ENCODE assay signal across 33 cellular contexts in genomic region chr1:200272669-200273068, GRCh38.
DNase-seq lines count a peak whose midpoint lies in the region; ATAC-seq, FAIRE-seq and TF ChIP-seq lines count a peak whose summit lies in the region.
"Had no signal": no experiment of that assay in that cellular context is flagged by ENCODE, and none has a peak within 500 bp of the region (broad histone marks: within the 10 kb centered on the region; RNA-seq: fewer than 3 reads in every experiment).

No MANE protein-coding gene starts in this region.

- no peaks in the 10 kb centered on the region for H3K9me3 ChIP-seq in right lobe of liver
- no peaks in the 10 kb centered on the region for H3K9me3 ChIP-seq in HepG2 (ENCODE audit: low read length)
- no peaks in the 10 kb centered on the region for H3K9me3 ChIP-seq in IMR-90 (ENCODE audit: control insufficient read depth, insufficient read depth, low read length)
- H3K9me3 ChIP-seq in left lung: no peaks in the 10 kb centered on the region
- H3K9me3 ChIP-seq: A549; BE2C; BLaER1; BLaER1 treated with 17β-estradiol and CSF1 and Interleukin-3, amounts not matched to agents 10 nM and 100 nM; Caco-2 had no signal

- POLR2A ChIA-PET in HepG2 (lab: Yijun Ruan, JAX) (no interaction called here), IMR-90 (lab: Charles Lee; ENCODE audit: unreplicated experiment) (no interaction called here)

- no peak overlapping the region for H3K56ac ChIP-seq in IMR-90 (ENCODE audit: extremely low read depth, insufficient read depth, low read length)

- H3K9me1 ChIP-seq in IMR-90 (ENCODE audit: insufficient read depth, low read length): no peaks in the 10 kb centered on the region

- TF ChIP-seq CTCF in right lobe of liver (IDR thresholded peaks at IDR 0.05): no peak
- TF ChIP-seq CTCF in HepG2 (CRISPR knock-in tag; IDR thresholded peaks at IDR 0.05): no peak
- TF ChIP-seq CTCF in IMR-90 (conservative IDR thresholded peaks at IDR 0.05; ENCODE audit: low read depth, low read length): no peak
- no peak for TF ChIP-seq CTCF in left lung (IDR thresholded peaks at IDR 0.05)

- FAIRE-seq in HepG2 (lab: Jason Lieb, UNC) (no peak), GM12891 (lab: Jason Lieb, UNC) (no peak)
- FAIRE-seq: A204.1, A549, D721Med had no signal

- peak overlapping the region in 1 of 3 donors; percentile 6 for H3K27ac ChIP-seq in right lobe of liver
- H3K27ac ChIP-seq in HepG2 (ENCODE audit: extremely low read length, insufficient read depth, low read length): no peak overlapping the region
- H3K27ac ChIP-seq in IMR-90 (ENCODE audit: insufficient read depth, low read length): no peak overlapping the region
- H3K27ac ChIP-seq in left lung: no peak overlapping the region
- H3K27ac ChIP-seq: 22Rv1; A549; BLaER1; BLaER1 treated with 17β-estradiol and CSF1 and Interleukin-3, amounts not matched to agents 10 nM and 100 nM; C4-2B had no signal

- H2BK15ac ChIP-seq in IMR-90 (ENCODE audit: low read depth, low read length): no peak overlapping the region

- H3K79me1 ChIP-seq in IMR-90 (ENCODE audit: low read depth in 1 of 2, low read length in 2 of 2): no peaks in the 10 kb centered on the region

- H2BK5ac ChIP-seq in IMR-90 (ENCODE audit: low read depth, low read length, poor library complexity, severe bottlenecking): no peak overlapping the region

- intact Hi-C loops in right lobe of liver (cut with DNase I) (no loop called here), HepG2 (cut with micrococcal nuclease; ENCODE audit: unreplicated experiment) (no loop called here), IMR-90 (cut with micrococcal nuclease) (loop anchor here (10.0 kb wide), 1 partner anchor 138 kb away; no protein-coding TSS in a partner anchor), left lung (cut with DNase I) (no loop called here)

- no peak overlapping the region for H2BK120ac ChIP-seq in IMR-90 (ENCODE audit: low read depth, low read length)

- peaks cover 0 to 27% (median 4%) of the 10 kb centered on the region in 4 donors for H3K4me1 ChIP-seq in right lobe of liver
- H3K4me1 ChIP-seq in HepG2 (ENCODE audit: insufficient read depth, low read length): peaks cover 47% of the 10 kb centered on the region
- peaks cover 3% of the 10 kb centered on the region for H3K4me1 ChIP-seq in IMR-90 (ENCODE audit: control insufficient read depth, insufficient read depth, low read length)
- H3K4me1 ChIP-seq in left lung: no peaks in the 10 kb centered on the region
- H3K4me1 ChIP-seq: BE2C; BLaER1; BLaER1 treated with 17β-estradiol and CSF1 and Interleukin-3, amounts not matched to agents 10 nM and 100 nM had no signal

- no peak overlapping the region for H4K91ac ChIP-seq in IMR-90 (ENCODE audit: insufficient read depth, low read depth, low read length)

- TF ChIP-seq EP300 in HepG2 (IDR thresholded peaks at IDR 0.05; ENCODE audit: low read depth in 2 of 2, low read length in 2 of 2) (no peak), HepG2 (CRISPR knock-in tag; IDR thresholded peaks at IDR 0.05; ENCODE audit: borderline replicate concordance) (no peak)

- TF ChIP-seq RAD21 in HepG2 (CRISPR knock-in tag; IDR thresholded peaks at IDR 0.05) (no peak), IMR-90 (IDR thresholded peaks at IDR 0.05; ENCODE audit: low read length) (no peak)

- H2AK9ac ChIP-seq in IMR-90 (replicated peaks; ENCODE audit: low read depth, low read length, poor library complexity): no peak overlapping the region

- H2AK5ac ChIP-seq in IMR-90 (ENCODE audit: low read depth, low read length): peak overlapping the region; percentile 27; the same call in 1 of the 2 replicates

- H3K79me2 ChIP-seq in HepG2 (ENCODE audit: insufficient read depth, low read length): no peaks in the 10 kb centered on the region

- H2AFZ ChIP-seq in HepG2 (ENCODE audit: low read length): no peak overlapping the region
- no peak overlapping the region for H2AFZ ChIP-seq in IMR-90 (replicated peaks; ENCODE audit: low read length, poor library complexity)

- H2BK20ac ChIP-seq in IMR-90 (ENCODE audit: low read depth, low read length): no peak overlapping the region

- H3K14ac ChIP-seq in IMR-90 (replicated peaks; ENCODE audit: low read depth, low read length): no peak overlapping the region

- H3K18ac ChIP-seq in IMR-90 (ENCODE audit: low read depth, low read length): no peak overlapping the region

- no TSS peak for BruUV-seq in HepG2 (replicated peaks; lab: Mats Ljungman, UMichigan)
- BruUV-seq in IMR-90 (replicated peaks; lab: Mats Ljungman, UMichigan): no TSS peak

- H3K4me2 ChIP-seq in HepG2 (ENCODE audit: low read depth, low read length) (no peak overlapping the region), IMR-90 (ENCODE audit: low read depth, low read length) (no peak overlapping the region)
- H3K4me2 ChIP-seq: A549; BLaER1; BLaER1 treated with 17β-estradiol and CSF1 and Interleukin-3, amounts not matched to agents 10 nM and 100 nM had no signal

- dilution Hi-C loops in IMR-90 (cut with HindIII; ENCODE audit: low sequenced_read_pairs, unreplicated experiment): no loop called here

- in situ Hi-C loops in HepG2 (cut with HindIII; ENCODE audit: extremely low pct_ligation_motif_present, low pct_unique_long_range_greater_than_20kb) (loop anchor here (25.0 kb wide), 1 partner anchor 585 kb away; no protein-coding TSS in a partner anchor), IMR-90 (cut with MboI; ENCODE audit: low sequenced_read_pairs) (loop anchor here (10.0 kb wide), 1 partner anchor 588 kb away; no protein-coding TSS in a partner anchor)

- no peak overlapping the region for H3K4ac ChIP-seq in IMR-90 (ENCODE audit: low read depth, low read length)

- no peak overlapping the region for H3K4me3 ChIP-seq in right lobe of liver
- no peak overlapping the region for H3K4me3 ChIP-seq in HepG2 (replicated peaks in 1 of 3; ENCODE audit: insufficient read depth in 1 of 3, low read depth in 2 of 3, low read length in 3 of 3)
- H3K4me3 ChIP-seq in IMR-90 (ENCODE audit: insufficient read depth, low read depth, low read length): no peak overlapping the region
- H3K4me3 ChIP-seq in left lung: no peak overlapping the region
- H3K4me3 ChIP-seq: A549; BLaER1; BLaER1 treated with 17β-estradiol and CSF1 and Interleukin-3, amounts not matched to agents 10 nM and 100 nM had no signal

- H3K27me3 ChIP-seq in right lobe of liver (no peaks in the 10 kb centered on the region), HepG2 (ENCODE audit: control insufficient read depth in 1 of 2, insufficient read depth in 2 of 2, low read length in 2 of 2) (no peaks in the 10 kb centered on the region), IMR-90 (ENCODE audit: control insufficient read depth, insufficient read depth, low read length) (no peaks in the 10 kb centered on the region), left lung (no peaks in the 10 kb centered on the region)
- H3K27me3 ChIP-seq: BLaER1; BLaER1 treated with 17β-estradiol and CSF1 and Interleukin-3, amounts not matched to agents 10 nM and 100 nM had no signal

- no peak overlapping the region for H4K8ac ChIP-seq in IMR-90 (ENCODE audit: low read depth in 2 of 2, low read length in 2 of 2)

- TF ChIP-seq POLR2A in right lobe of liver (IDR thresholded peaks at IDR 0.05): no peak
- TF ChIP-seq POLR2A in HepG2 (IDR thresholded peaks at IDR 0.05; ENCODE audit: insufficient read depth in 1 of 2, low read depth in 2 of 2, low read length in 2 of 2): no peak
- TF ChIP-seq POLR2A in IMR-90 (IDR thresholded peaks at IDR 0.05; ENCODE audit: low read depth, low read length): no peak
- TF ChIP-seq POLR2A in GM12891 (IDR thresholded peaks at IDR 0.05; ENCODE audit: low read depth, low read length): no peak

- ATAC-seq in right lobe of liver: peak; percentile 18 to 45 (median 35)
- no peak for ATAC-seq in HepG2
- no peak for ATAC-seq in IMR-90 (ENCODE audit: low read depth)
- ATAC-seq in left lobe of liver: peak; percentile 56
- no peak for ATAC-seq in left lung
- ATAC-seq: A549; CD8-positive, alpha-beta T cell had no signal

- no peaks in the 10 kb centered on the region for H3K36me3 ChIP-seq in right lobe of liver
- H3K36me3 ChIP-seq in HepG2 (replicated peaks in 1 of 2; ENCODE audit: control insufficient read depth in 1 of 2, insufficient read depth in 2 of 2, low read length in 2 of 2): no peaks in the 10 kb centered on the region
- H3K36me3 ChIP-seq in IMR-90 (ENCODE audit: control insufficient read depth, insufficient read depth, low read length): no peaks in the 10 kb centered on the region
- H3K36me3 ChIP-seq in left lung: no peaks in the 10 kb centered on the region
- H3K36me3 ChIP-seq: BE2C; BLaER1; BLaER1 treated with 17β-estradiol and CSF1 and Interleukin-3, amounts not matched to agents 10 nM and 100 nM had no signal

- H3K9ac ChIP-seq in HepG2 (ENCODE audit: insufficient read depth, low read depth, low read length): no peak overlapping the region
- H3K9ac ChIP-seq in IMR-90 (ENCODE audit: low read depth, low read length): no peak overlapping the region
- H3K9ac ChIP-seq: BLaER1; BLaER1 treated with 17β-estradiol and CSF1 and Interleukin-3, amounts not matched to agents 10 nM and 100 nM had no signal

- H4K20me1 ChIP-seq in HepG2 (ENCODE audit: insufficient read depth, low read length): no peaks in the 10 kb centered on the region
- no peaks in the 10 kb centered on the region for H4K20me1 ChIP-seq in IMR-90 (ENCODE audit: insufficient read depth, low read length)
- H4K20me1 ChIP-seq: BLaER1; BLaER1 treated with 17β-estradiol and CSF1 and Interleukin-3, amounts not matched to agents 10 nM and 100 nM had no signal

- CTCF ChIA-PET in HepG2 (lab: Yijun Ruan, JAX; ENCODE audit: low intra/inter-chr PET ratio, low total read pairs): no interaction called here
- CTCF ChIA-PET in IMR-90 (lab: Yijun Ruan, JAX): interaction anchor here (1.4 kb wide), 1 partner anchor 15 kb away, joined by 4 read pairs; no protein-coding TSS in a partner anchor

- H4K5ac ChIP-seq in IMR-90 (ENCODE audit: low read depth, low read length): no peak overlapping the region

- peak in 2 of 3 donors; percentile 33 to 62 for DNase-seq in right lobe of liver
- no peak for DNase-seq in HepG2 (ENCODE audit: low spot score)
- DNase-seq in IMR-90: no peak
- no peak for DNase-seq in left lobe of liver (ENCODE audit: low spot score)
- DNase-seq in GM12891 (ENCODE audit: insufficient read length, low spot score): no peak
- no peak for DNase-seq in left lung
- DNase-seq: 8988T; ACHN; AML-193; BE2C; C1 segment of cervical spinal cord; Caco-2; Calu3; CD4-positive, alpha-beta memory T cell; CD4-positive, alpha-beta T cell; CD4-positive, CD25-positive, alpha-beta regulatory T cell; CD8-positive, alpha-beta memory T cell; CD8-positive, alpha-beta T cell; COR-L47; DMS 273 treated with DMSO at 0.1 percent for 48 hours; DMS153; DMS53; DMS79; DMS79 treated with DMSO at 0.1 percent for 48 hours; DND-41; EL had no signal

- no peak overlapping the region for H3K23ac ChIP-seq in IMR-90 (ENCODE audit: low read depth, low read length)

- 59% methylated on average over 4 of the region's 4 CpGs for WGBS in right lobe of liver (ENCODE audit: insufficient coverage, low coverage, low lambda C conversion rate, missing lambda C conversion rate)
- WGBS in HepG2 (ENCODE audit: low lambda C conversion rate): 78% methylated on average over 4 of the region's 4 CpGs
- 80% methylated on average over 1 of the region's 4 CpGs; no CpG with 5 or more reads in 1 of the 2 experiments for WGBS in IMR-90 (ENCODE audit: extremely low coverage in 2 of 2, insufficient read length in 1 of 2), 2 experiments

TF ChIP-seq in IMR-90, 13 proteins besides CTCF, POLR2A, EP300 and RAD21 (continues in another document):
- TF ChIP-seq MXI1 (IDR thresholded peaks at IDR 0.05; ENCODE audit: borderline replicate concordance, low read depth, low read length): no peak

Comparison
In these comparisons a context has a peak if more than half of its experiments do, and no peak if none do; other contexts are left out.
1. ATAC-seq: peak in right lobe of liver (4 of 4) and left lobe of liver (single experiment); none in HepG2 (single experiment), IMR-90 (single experiment) and left lung (single experiment).
2. DNase-seq: peak in right lobe of liver (2 of 3); none in HepG2 (single experiment), IMR-90 (single experiment), left lobe of liver (single experiment), GM12891 (single experiment) and left lung (0 of 2).